Comparison of ENCODE assay signal across 21 cellular contexts in the genomic region with DNA sequence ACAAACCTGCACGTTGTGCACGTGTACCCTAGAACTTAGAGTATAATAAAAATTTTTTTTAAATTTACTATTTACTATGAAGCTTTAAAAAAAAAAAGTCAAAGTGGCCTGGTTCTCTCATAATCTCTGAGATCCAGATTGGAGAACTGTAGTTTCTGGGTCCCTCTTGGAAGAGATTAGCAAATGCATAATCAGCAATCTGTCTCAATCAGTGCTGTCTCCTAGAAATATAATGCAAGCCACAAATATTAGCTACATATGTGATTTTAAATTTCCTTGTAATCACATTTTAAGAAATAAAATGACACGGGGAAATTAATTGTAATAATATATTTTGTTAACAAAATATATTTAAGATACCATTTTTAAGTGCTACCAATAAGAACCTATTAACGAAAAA.
"Had no signal": no experiment of that assay in that cellular context is flagged by ENCODE, and none has a peak within 500 bp of the region (broad histone marks: within the 10 kb centered on the region; RNA-seq: fewer than 3 reads in every experiment).

No MANE protein-coding gene starts in this region.

- H3K9me3 ChIP-seq: ovary, suprapubic skin had no signal

- H3K27me3 ChIP-seq: ovary, right atrium auricular region, spleen, suprapubic skin, tibial artery, upper lobe of right lung had no signal

- H3K27ac ChIP-seq: left ventricle myocardium inferior, ovary, right atrium auricular region, skin epidermis, spleen, suprapubic skin, thoracic aorta, tibial artery, upper lobe of right lung had no signal

- DNase-seq: hippocampal formation; left ventricle myocardium inferior; midbrain; mucosa of descending colon; naive thymus-derived CD4-positive, alpha-beta T cell; ovary; spleen; stimulated activated CD4-positive, alpha-beta T cell treated with anti-CD3 and anti-CD28 coated beads, Interleukin-4, amount 100 ng/mL, for 24 hours; stimulated activated naive CD4-positive, alpha-beta T cell; tibial artery; trophoblast cell; upper lobe of right lung had no signal

- H3K36me3 ChIP-seq: ovary had no signal

- H3K4me1 ChIP-seq: left ventricle myocardium inferior, right atrium auricular region, spleen, suprapubic skin, tibial artery, upper lobe of right lung had no signal

- FAIRE-seq: urothelium cell line had no signal

- ATAC-seq: mucosa of descending colon; naive thymus-derived CD4-positive, alpha-beta T cell; natural killer cell treated with Interleukin-12 subunit alpha and Interleukin-12 subunit beta and Interleukin-15 and Interleukin-18, amount 100 ng/mL, for 72 hours; sciatic nerve; stimulated activated effector memory CD8-positive, alpha-beta T cell treated with anti-CD3 and anti-CD28 coated beads, Interleukin-12 subunit alpha, Interleukin-12 subunit beta, amount 100 ng/mL, for 72 hours; upper lobe of right lung had no signal

- H3K4me3 ChIP-seq: left ventricle myocardium inferior, lung, mucosa of descending colon, ovary, right atrium auricular region, skin epidermis, spleen, suprapubic skin, thoracic aorta, tibial artery, upper lobe of right lung had no signal
